Comparison of ENCODE assay signal across 8 cellular contexts in the genomic region with DNA sequence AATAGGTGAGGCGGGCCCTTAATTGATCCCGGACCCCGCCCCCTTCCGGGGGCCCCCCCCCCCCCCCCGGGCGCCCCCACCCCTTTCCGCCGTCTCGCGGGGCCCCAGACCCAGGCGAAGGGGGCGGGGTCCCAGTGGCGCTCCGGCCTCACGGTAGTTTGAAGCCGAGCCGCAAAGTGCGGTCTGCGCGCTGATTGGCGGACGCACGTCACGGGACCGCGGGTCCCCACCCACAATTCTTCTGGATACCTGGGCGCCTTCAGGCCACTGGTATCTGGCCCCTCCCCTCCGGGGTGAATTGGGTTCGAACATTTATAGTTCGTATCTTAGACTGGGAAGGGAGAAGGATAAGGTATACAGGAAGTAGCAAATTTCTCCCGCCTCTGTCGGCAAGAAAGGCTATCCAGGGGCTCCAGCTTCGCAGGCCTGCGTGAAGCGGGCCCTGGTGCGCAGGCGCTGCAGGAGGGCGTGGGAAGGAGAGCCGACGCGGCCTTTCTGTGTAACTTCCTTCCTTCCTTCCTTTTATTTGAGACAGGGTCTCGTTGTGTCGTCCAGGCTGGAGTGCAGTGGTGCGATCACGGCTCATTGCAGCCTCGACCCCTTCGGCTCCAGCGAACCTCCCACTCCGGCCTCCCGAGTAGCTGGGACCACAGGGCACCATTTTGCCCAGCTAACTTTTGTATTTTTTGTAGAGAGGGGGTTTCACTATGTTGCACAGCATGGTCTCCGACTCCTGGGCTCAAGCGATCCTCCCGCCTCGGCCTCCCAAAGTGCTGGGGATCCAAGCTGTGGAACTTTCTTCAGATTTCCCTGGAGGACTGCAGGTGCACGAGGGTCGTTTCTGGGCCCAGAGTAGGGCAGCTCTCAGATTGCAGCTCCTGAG. TPM values are rescaled to one million over a fixed set of nuclear protein-coding genes. Genes with fewer than 3 reads are reported as not detected.
DNase-seq lines count a peak whose midpoint lies in the region; ATAC-seq and TF ChIP-seq lines count a peak whose summit lies in the region.

No MANE protein-coding gene starts in this region.

- peaks cover 44% of the 10 kb centered on the region for H3K36me3 Mint-ChIP-seq in activated T-helper 17 cell treated with anti-CD3 and anti-CD28 coated beads, Interleukin-2, amount 50 U/mL, for 72 hours (ENCODE audit: low read depth)
- no peaks in the 10 kb centered on the region for H3K36me3 Mint-ChIP-seq in natural killer cell

- H3K27ac Mint-ChIP-seq in activated T-helper 17 cell treated with anti-CD3 and anti-CD28 coated beads, Interleukin-2, amount 50 U/mL, for 72 hours, result peak overlapping the region; percentile 95
- peak overlapping the region; percentile 89 to 90 for H3K27ac Mint-ChIP-seq in natural killer cell

- TF ChIP-seq CTCF in natural killer cell (IDR thresholded peaks at IDR 0.05), result no peak

- peak overlapping the region; percentile 90 for H3K4me3 Mint-ChIP-seq in activated T-helper 17 cell treated with anti-CD3 and anti-CD28 coated beads, Interleukin-2, amount 50 U/mL, for 72 hours
- H3K4me3 Mint-ChIP-seq in natural killer cell, result peak overlapping the region; percentile 94

- peak; percentile 91 for ATAC-seq in activated T-helper 17 cell treated with anti-CD3 and anti-CD28 coated beads, Interleukin-2, amount 50 U/mL, for 72 hours (replicated peaks)
- peak; percentile 78 to 91 (median 82) for ATAC-seq in natural killer cell

- peak; percentile 99 for DNase-seq in Daoy (ENCODE audit: low read depth)
- DNase-seq in GOT3 (lab: John Stamatoyannopoulos, UW), result peak; percentile 80
- peak; percentile 91 for DNase-seq in LHCN-M2 (ENCODE audit: low read depth)
- DNase-seq in RPMI7951 (ENCODE audit: low read depth), result peak; percentile 88
- DNase-seq in fibroblast of peridontal ligament (ENCODE audit: extremely low read depth), result peak; percentile 91
- peak; percentile 98 for DNase-seq in natural killer cell
- DNase-seq in stimulated activated naive CD4-positive, alpha-beta T cell (lab: John Stamatoyannopoulos, UW), result peak; percentile 94 to 97 (median 96)

- intact Hi-C loops in natural killer cell (cut with micrococcal nuclease), result loop anchor here (1.0 to 2.0 kb wide), 2 partner anchors 31 to 39 kb away; a partner anchor contains a TSS

- H3K27me3 Mint-ChIP-seq in activated T-helper 17 cell treated with anti-CD3 and anti-CD28 coated beads, Interleukin-2, amount 50 U/mL, for 72 hours, result no peaks in the 10 kb centered on the region
- peaks cover 6% of the 10 kb centered on the region in 2 donors for H3K27me3 Mint-ChIP-seq in natural killer cell (ENCODE audit: low read depth in 2 of 2)

- H3K4me1 Mint-ChIP-seq in activated T-helper 17 cell treated with anti-CD3 and anti-CD28 coated beads, Interleukin-2, amount 50 U/mL, for 72 hours, result peaks cover 27% of the 10 kb centered on the region
- peaks cover 31 to 34% of the 10 kb centered on the region in 2 donors for H3K4me1 Mint-ChIP-seq in natural killer cell

- H3K9me3 Mint-ChIP-seq in activated T-helper 17 cell treated with anti-CD3 and anti-CD28 coated beads, Interleukin-2, amount 50 U/mL, for 72 hours, result no peaks in the 10 kb centered on the region
- H3K9me3 Mint-ChIP-seq in natural killer cell, result no peaks in the 10 kb centered on the region

RNA-seq across cellular contexts. Expression of a gene that starts 0.6 kb away (rescaled TPM):
- 583 and 735 TPM in 2 replicates for total RNA-seq in Daoy (2014; rRNA removed; shearing (Covaris generic))
- total RNA-seq in LHCN-M2 (2014; rRNA removed) (325 and 326 TPM in 2 replicates), natural killer cell (100 to 1,000 TPM; 187 to 228 (median 219) TPM)
- 289 TPM for polyA plus RNA-seq in LHCN-M2 (2012)
- total RNA-seq in RPMI7951 (2014; rRNA removed; shearing (Covaris generic)), result 246 and 276 TPM in 2 replicates
- 100 to 1,000 TPM; 254 to 398 TPM for total RNA-seq in activated T-helper 17 cell treated with anti-CD3 and anti-CD28 coated beads, Interleukin-2, amount 50 U/mL, for 72 hours

RNA-seq across cellular contexts. Expression of a gene that starts 36.0 kb away (rescaled TPM):
- total RNA-seq in Daoy (2014; rRNA removed; shearing (Covaris generic)), result 27.9 and 30.1 TPM in 2 replicates
- total RNA-seq in LHCN-M2 (2014; rRNA removed) (20.5 and 23.1 TPM in 2 replicates), natural killer cell (10 to 100 TPM; 92.0 to 93.8 (median 93.3) TPM)
- polyA plus RNA-seq in LHCN-M2 (2012), result 4.5 TPM
- 23.4 and 30.1 TPM in 2 replicates for total RNA-seq in RPMI7951 (2014; rRNA removed; shearing (Covaris generic))
- 10 to 100 TPM; 27.7 to 39.9 TPM for total RNA-seq in activated T-helper 17 cell treated with anti-CD3 and anti-CD28 coated beads, Interleukin-2, amount 50 U/mL, for 72 hours

Comparison
In these comparisons a context has a peak if more than half of its experiments do, and no peak if none do; other contexts are left out.
1. Peak in every context shown above with its lines: DNase-seq and ATAC-seq.